In genomic region chr11:65712633-65713076, GRCh38 we compare ENCODE assay signal across 8 cellular contexts. TPM values are rescaled to one million over a fixed set of nuclear protein-coding genes. Genes with fewer than 3 reads are reported as not detected.
DNase-seq lines count a peak whose midpoint lies in the region; ATAC-seq and TF ChIP-seq lines count a peak whose summit lies in the region.

No MANE protein-coding gene starts in this region.

- H3K36me3 ChIP-seq in Peyer's patch (peaks cover 0 to 47% (median 0%) of the 10 kb centered on the region in 3 donors), esophagus muscularis mucosa (peaks cover 39 to 50% (median 48%) of the 10 kb centered on the region in 4 donors), rectal smooth muscle tissue (ENCODE audit: control insufficient read depth, insufficient read depth, low read length) (peaks cover 34% of the 10 kb centered on the region)

- TF ChIP-seq POLR2A in Peyer's patch (IDR thresholded peaks at IDR 0.05) (no peak), esophagus muscularis mucosa (IDR thresholded peaks at IDR 0.05; ENCODE audit: low read depth) (no peak)

- H3K9me3 ChIP-seq in Peyer's patch (no peaks in the 10 kb centered on the region), esophagus muscularis mucosa (no peaks in the 10 kb centered on the region)

- peak overlapping the region; percentile 69 for H3K4me3 ChIP-seq in GM08714 (ENCODE audit: low read length)
- peak overlapping the region; percentile 69 to 91 (median 79) for H3K4me3 ChIP-seq in Peyer's patch
- peak overlapping the region; percentile 67 to 92 (median 72) for H3K4me3 ChIP-seq in esophagus muscularis mucosa
- H3K4me3 ChIP-seq in rectal smooth muscle tissue (ENCODE audit: low read length): peak overlapping the region; percentile 94

- WGBS in esophagus muscularis mucosa: 19% methylated on average over 11 of the region's 11 CpGs

- intact Hi-C loops in esophagus muscularis mucosa (cut with DNase I): no loop called here

- no peak for TF ChIP-seq EP300 in esophagus muscularis mucosa (IDR thresholded peaks at IDR 0.05)

- TF ChIP-seq CTCF in Peyer's patch (IDR thresholded peaks at IDR 0.05): no peak
- no peak for TF ChIP-seq CTCF in esophagus muscularis mucosa (IDR thresholded peaks at IDR 0.05)
- TF ChIP-seq CTCF in omental fat pad (IDR thresholded peaks at IDR 0.05): no peak
- no peak for TF ChIP-seq CTCF in GM10266 (IDR thresholded peaks at IDR 0.05; ENCODE audit: control insufficient read depth, insufficient read depth, low read depth, missing control alignments)

- H3K27me3 ChIP-seq in Peyer's patch (no peaks in the 10 kb centered on the region), esophagus muscularis mucosa (no peaks in the 10 kb centered on the region), rectal smooth muscle tissue (ENCODE audit: control insufficient read depth, insufficient read depth, low read length) (no peaks in the 10 kb centered on the region)

- no peak for ATAC-seq in omental fat pad (ENCODE audit: low FRiP score)

- H3K4me1 ChIP-seq in Peyer's patch (peaks cover 0 to 15% (median 7%) of the 10 kb centered on the region in 4 donors), esophagus muscularis mucosa (peaks cover 21 to 52% (median 30%) of the 10 kb centered on the region in 4 donors), rectal smooth muscle tissue (ENCODE audit: control insufficient read depth, insufficient read depth, low read length) (peaks cover 6% of the 10 kb centered on the region)

- peak overlapping the region; percentile 97 to 99 (median 98) for H3K27ac ChIP-seq in Peyer's patch
- peak overlapping the region; percentile 95 to 99 (median 98) for H3K27ac ChIP-seq in esophagus muscularis mucosa (replicated peaks in 1 of 4)
- H3K27ac ChIP-seq in rectal smooth muscle tissue (ENCODE audit: low read depth, low read length): peak overlapping the region; percentile 100

- DNase-seq in Peyer's patch (no peak), esophagus muscularis mucosa (ENCODE audit: extremely low spot score) (no peak), omental fat pad (ENCODE audit: low spot score) (no peak), GM10266 (ENCODE audit: extremely low spot score) (no peak), iPS-NIHi11 (ENCODE audit: low spot score) (no peak)
- no peak for DNase-seq in stimulated activated CD4-positive, alpha-beta T cell treated with anti-CD3 and anti-CD28 coated beads, Interleukin-12 subunit alpha, Interleukin-12 subunit beta, amount 100 ng/mL, for 4 hours

- H3K9ac ChIP-seq in rectal smooth muscle tissue (ENCODE audit: low read length): peak overlapping the region; percentile 77

RNA-seq across cellular contexts. Expression of gene KAT5, which starts 0.6 kb away (rescaled TPM):
- total RNA-seq in Peyer's patch (100 to 1,000 TPM in 1 of 4 donors, 10 to 100 TPM in 3; 55.9 to 137 (median 80.3) TPM), esophagus muscularis mucosa (10 to 100 TPM; 66.4 to 77.1 (median 68.3) TPM), omental fat pad (10 to 100 TPM; 39.8 to 48.2 (median 44.7) TPM)

RNA-seq across cellular contexts. Expression of gene RNASEH2C, which starts 7.9 kb away (rescaled TPM):
- total RNA-seq in Peyer's patch (10 to 100 TPM; 27.2 to 98.2 (median 35.4) TPM), esophagus muscularis mucosa (100 to 1,000 TPM in 1 of 4 donors, 10 to 100 TPM in 3; 72.1 to 137 (median 80.9) TPM), omental fat pad (100 to 1,000 TPM in 3 of 4 donors, 10 to 100 TPM in 1; 89.7 to 192 (median 125) TPM)

RNA-seq across cellular contexts. Expression of gene RELA, which starts 49.9 kb away (rescaled TPM):
- total RNA-seq in Peyer's patch (10 to 100 TPM; 46.6 to 86.9 (median 59.7) TPM), esophagus muscularis mucosa (10 to 100 TPM; 51.5 to 84.6 (median 82.1) TPM), omental fat pad (10 to 100 TPM; 37.8 to 72.7 (median 46.8) TPM)
